In the genomic region with DNA sequence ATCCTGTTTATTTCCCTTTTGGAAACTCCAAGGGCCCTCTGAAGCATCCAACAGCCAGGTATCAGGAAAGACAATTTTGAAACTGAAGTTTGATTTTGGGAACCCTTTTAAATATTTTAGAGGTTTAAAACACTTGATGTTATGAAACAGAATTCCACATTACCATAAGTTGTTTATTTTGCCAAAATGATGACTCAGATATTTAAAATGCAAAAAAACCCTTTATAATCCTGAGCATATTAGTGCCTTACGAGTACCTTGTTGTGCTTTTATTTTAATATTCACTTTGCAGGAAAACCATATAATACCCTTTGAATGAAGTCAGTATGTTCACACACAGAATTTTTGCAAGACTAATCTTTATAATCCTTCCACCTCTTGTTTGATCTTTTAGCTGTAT, we compare ENCODE assay signal across 36 cellular contexts.
DNase-seq lines count a peak whose midpoint lies in the region; ATAC-seq, FAIRE-seq and TF ChIP-seq lines count a peak whose summit lies in the region.
"Had no signal": no experiment of that assay in that cellular context is flagged by ENCODE, and none has a peak within 500 bp of the region (broad histone marks: within the 10 kb centered on the region; RNA-seq: fewer than 3 reads in every experiment).

No MANE protein-coding gene starts in this region.

- in situ Hi-C loops in HepG2 (cut with HindIII; ENCODE audit: extremely low pct_ligation_motif_present, low pct_unique_long_range_greater_than_20kb) (no loop called here), IMR-90 (cut with MboI; ENCODE audit: low sequenced_read_pairs) (no loop called here), K562 (cut with MboI) (no loop called here)

- dilution Hi-C loops in IMR-90 (cut with HindIII; ENCODE audit: low sequenced_read_pairs, unreplicated experiment) = no loop called here

- H2AK9ac ChIP-seq in IMR-90 (replicated peaks; ENCODE audit: low read depth, low read length, poor library complexity) = no peak overlapping the region

- H3K79me2 ChIP-seq in HepG2 (ENCODE audit: insufficient read depth, low read length) (no peaks in the 10 kb centered on the region), K562 (ENCODE audit: control insufficient read depth, insufficient read depth, low read length) (no peaks in the 10 kb centered on the region)

- H4K8ac ChIP-seq in IMR-90 (ENCODE audit: low read depth in 2 of 2, low read length in 2 of 2) = no peak overlapping the region

- H3K9me3 ChIP-seq in HepG2 (ENCODE audit: low read length) = peaks cover 83% of the 10 kb centered on the region
- no peaks in the 10 kb centered on the region for H3K9me3 ChIP-seq in right lobe of liver
- peaks cover 3% of the 10 kb centered on the region; the same call in 1 of the 3 replicates for H3K9me3 ChIP-seq in A549
- peaks cover 14% of the 10 kb centered on the region for H3K9me3 ChIP-seq in IMR-90 (ENCODE audit: control insufficient read depth, insufficient read depth, low read length)
- H3K9me3 ChIP-seq in K562 (replicated peaks; ENCODE audit: control insufficient read depth, insufficient read depth, low read depth, low read length) = no peaks in the 10 kb centered on the region
- H3K9me3 ChIP-seq: BE2C, BLaER1, Caco-2 had no signal

- no peak overlapping the region for H3K14ac ChIP-seq in IMR-90 (replicated peaks; ENCODE audit: low read depth, low read length)

- POLR2A ChIA-PET in HepG2 (lab: Yijun Ruan, JAX) (no interaction called here), A549 (lab: Yijun Ruan, JAX) (no interaction called here), IMR-90 (lab: Charles Lee; ENCODE audit: unreplicated experiment) (no interaction called here), K562 (lab: Yijun Ruan, JAX) (no interaction called here)

- TF ChIP-seq RAD21 in HepG2 (CRISPR knock-in tag; IDR thresholded peaks at IDR 0.05) (no peak), A549 (conservative IDR thresholded peaks at IDR 0.05 in 1 of 2, IDR thresholded peaks at IDR 0.05 in 1 of 2) (no peak), IMR-90 (IDR thresholded peaks at IDR 0.05; ENCODE audit: low read length) (no peak), K562 (CRISPR knock-in tag; conservative IDR thresholded peaks at IDR 0.05 in 1 of 2, IDR thresholded peaks at IDR 0.05 in 1 of 2) (no peak)

- no peak for ATAC-seq in HepG2
- ATAC-seq in right lobe of liver = no peak
- no peak for ATAC-seq in A549
- ATAC-seq in IMR-90 (ENCODE audit: low read depth) = no peak
- ATAC-seq in K562 = no peak
- ATAC-seq in stimulated activated naive B cell treated with anti-CD40 and anti-IgM and Interleukin-4, amounts not matched to agents 10 μg/mL and 1 μg/mL and 100 μg/mL, for 72 hours (replicated peaks) = no peak
- ATAC-seq in foreskin keratinocyte = no peak
- ATAC-seq: CD8-positive, alpha-beta T cell had no signal

- H3K79me1 ChIP-seq in IMR-90 (ENCODE audit: low read depth in 1 of 2, low read length in 2 of 2) = no peaks in the 10 kb centered on the region

- H3K9ac ChIP-seq in HepG2 (ENCODE audit: insufficient read depth, low read depth, low read length) (no peak overlapping the region), IMR-90 (ENCODE audit: low read depth, low read length) (no peak overlapping the region), K562 (ENCODE audit: insufficient read depth in 1 of 2, low read depth in 2 of 2, low read length in 2 of 2) (no peak overlapping the region)
- H3K9ac ChIP-seq: BLaER1; BLaER1 treated with 17β-estradiol and CSF1 and Interleukin-3, amounts not matched to agents 10 nM and 100 nM had no signal

- no peaks in the 10 kb centered on the region for H3K36me3 Mint-ChIP-seq in stimulated activated naive B cell treated with anti-CD40 and anti-IgM and Interleukin-4, amounts not matched to agents 10 μg/mL and 1 μg/mL and 100 μg/mL, for 72 hours
- H3K36me3 Mint-ChIP-seq: CD14-positive monocyte; CD4-positive, alpha-beta memory T cell; CD4-positive, CD25-positive, alpha-beta regulatory T cell; CD8-positive, alpha-beta memory T cell; CD8-positive, alpha-beta T cell had no signal

- no peak overlapping the region for H2BK5ac ChIP-seq in IMR-90 (ENCODE audit: low read depth, low read length, poor library complexity, severe bottlenecking)

- H3K4me3 ChIP-seq in HepG2 (replicated peaks in 1 of 3; ENCODE audit: insufficient read depth in 1 of 3, low read depth in 2 of 3, low read length in 3 of 3) (no peak overlapping the region), right lobe of liver (no peak overlapping the region), A549 (no peak overlapping the region), IMR-90 (ENCODE audit: insufficient read depth, low read depth, low read length) (no peak overlapping the region), K562 (no peak overlapping the region)
- H3K4me3 ChIP-seq: BLaER1; BLaER1 treated with 17β-estradiol and CSF1 and Interleukin-3, amounts not matched to agents 10 nM and 100 nM had no signal

- H3K4me3 Mint-ChIP-seq in stimulated activated naive B cell treated with anti-CD40 and anti-IgM and Interleukin-4, amounts not matched to agents 10 μg/mL and 1 μg/mL and 100 μg/mL, for 72 hours = no peak overlapping the region
- H3K4me3 Mint-ChIP-seq: B cell; CD14-positive monocyte; CD4-positive, alpha-beta memory T cell; CD4-positive, alpha-beta T cell; CD4-positive, CD25-positive, alpha-beta regulatory T cell; CD8-positive, alpha-beta memory T cell; CD8-positive, alpha-beta T cell had no signal

- no peaks in the 10 kb centered on the region for H3K27me3 ChIP-seq in HepG2 (ENCODE audit: control insufficient read depth in 1 of 2, insufficient read depth in 2 of 2, low read length in 2 of 2)
- H3K27me3 ChIP-seq in right lobe of liver = no peaks in the 10 kb centered on the region
- no peaks in the 10 kb centered on the region for H3K27me3 ChIP-seq in IMR-90 (ENCODE audit: control insufficient read depth, insufficient read depth, low read length)
- H3K27me3 ChIP-seq in K562 (ENCODE audit: control insufficient read depth in 2 of 2, insufficient read depth in 2 of 2, low read length in 2 of 2) = no peaks in the 10 kb centered on the region; a peak in 1 of 5 replicates
- H3K27me3 ChIP-seq in foreskin keratinocyte = no peaks in the 10 kb centered on the region
- H3K27me3 ChIP-seq: BE2C; BLaER1; BLaER1 treated with 17β-estradiol and CSF1 and Interleukin-3, amounts not matched to agents 10 nM and 100 nM had no signal

- CTCF ChIA-PET in HepG2 (lab: Yijun Ruan, JAX; ENCODE audit: low intra/inter-chr PET ratio, low total read pairs) (no interaction called here), A549 (lab: Yijun Ruan, JAX) (no interaction called here), IMR-90 (lab: Yijun Ruan, JAX) (no interaction called here), K562 (lab: Yijun Ruan, JAX; ENCODE audit: low intra/inter-chr PET ratio) (no interaction called here)

- H3K4me1 ChIP-seq in HepG2 (ENCODE audit: insufficient read depth, low read length) (no peaks in the 10 kb centered on the region), right lobe of liver (no peaks in the 10 kb centered on the region), A549 (no peaks in the 10 kb centered on the region), IMR-90 (ENCODE audit: control insufficient read depth, insufficient read depth, low read length) (no peaks in the 10 kb centered on the region), K562 (replicated peaks in 1 of 2; ENCODE audit: control insufficient read depth in 2 of 2, insufficient read depth in 2 of 2, low read length in 2 of 2) (no peaks in the 10 kb centered on the region), foreskin keratinocyte (no peaks in the 10 kb centered on the region)
- H3K4me1 ChIP-seq: BE2C; BLaER1; BLaER1 treated with 17β-estradiol and CSF1 and Interleukin-3, amounts not matched to agents 10 nM and 100 nM; Caco-2 had no signal

- no peak overlapping the region for H2BK15ac ChIP-seq in IMR-90 (ENCODE audit: low read depth, low read length)

- H2AFZ ChIP-seq in HepG2 (ENCODE audit: low read length) (no peak overlapping the region), IMR-90 (replicated peaks; ENCODE audit: low read length, poor library complexity) (no peak overlapping the region), K562 (ENCODE audit: low read depth, low read length) (no peak overlapping the region)

- 0% methylated on average over 1 of the region's 1 CpG for WGBS in HepG2 (ENCODE audit: low lambda C conversion rate)
- WGBS in right lobe of liver (ENCODE audit: insufficient coverage, low coverage, low lambda C conversion rate, missing lambda C conversion rate) = 50% methylated on average over 1 of the region's 1 CpG
- WGBS in A549 (ENCODE audit: missing lambda C conversion rate) = 0% methylated on average over 1 of the region's 1 CpG
- WGBS in IMR-90 (ENCODE audit: extremely low coverage in 2 of 2, insufficient read length in 1 of 2), 2 experiments = no CpG with 5 or more reads among the region's 1 CpG
- 0% methylated on average over 1 of the region's 1 CpG for WGBS in K562 (ENCODE audit: insufficient coverage, low coverage, missing lambda C conversion rate)

- DNase-seq in HepG2 (ENCODE audit: low spot score) = no peak
- no peak for DNase-seq in right lobe of liver
- DNase-seq in A549 (ENCODE audit: low read depth in 1 of 2, low spot score in 1 of 2) = no peak
- no peak for DNase-seq in IMR-90
- no peak for DNase-seq in K562 (ENCODE audit: extremely low read depth in 1 of 4, low spot score in 3 of 4)
- DNase-seq in stimulated activated naive B cell treated with anti-CD40 and anti-IgM and Interleukin-4, amounts not matched to agents 10 μg/mL and 1 μg/mL and 100 μg/mL, for 72 hours = no peak
- DNase-seq in foreskin keratinocyte = no peak
- no peak for DNase-seq in stimulated activated CD4-positive, alpha-beta T cell treated with anti-CD3 and anti-CD28 coated beads, Interleukin-15, amount 100 ng/mL, for 24 hours
- DNase-seq: 8988T; ACHN; AML-193; BE2C; C1 segment of cervical spinal cord; Caco-2; Calu3; CD4-positive, alpha-beta memory T cell; CD4-positive, alpha-beta T cell; CD4-positive, CD25-positive, alpha-beta regulatory T cell; CD8-positive, alpha-beta memory T cell; CD8-positive, alpha-beta T cell; COR-L47; DMS 273 treated with DMSO at 0.1 percent for 48 hours; DMS153; DMS53; DMS79; DMS79 treated with DMSO at 0.1 percent for 48 hours; DND-41; EL had no signal

- FAIRE-seq in HepG2 (lab: Jason Lieb, UNC) (no peak), A549 (lab: Jason Lieb, UNC) (no peak), K562 (lab: Jason Lieb, UNC) (no peak)
- FAIRE-seq: A204.1, D721Med had no signal

- H3K4me1 Mint-ChIP-seq in stimulated activated naive B cell treated with anti-CD40 and anti-IgM and Interleukin-4, amounts not matched to agents 10 μg/mL and 1 μg/mL and 100 μg/mL, for 72 hours = no peaks in the 10 kb centered on the region
- H3K4me1 Mint-ChIP-seq: B cell; CD14-positive monocyte; CD4-positive, alpha-beta memory T cell; CD4-positive, CD25-positive, alpha-beta regulatory T cell; CD8-positive, alpha-beta memory T cell had no signal

- no peak overlapping the region for H3K56ac ChIP-seq in IMR-90 (ENCODE audit: extremely low read depth, insufficient read depth, low read length)

- no peak for TF ChIP-seq CTCF in HepG2 (CRISPR knock-in tag; IDR thresholded peaks at IDR 0.05)
- TF ChIP-seq CTCF in right lobe of liver (IDR thresholded peaks at IDR 0.05) = no peak
- TF ChIP-seq CTCF in A549 (IDR thresholded peaks at IDR 0.05) = no peak
- TF ChIP-seq CTCF in IMR-90 (conservative IDR thresholded peaks at IDR 0.05; ENCODE audit: low read depth, low read length) = no peak
- no peak for TF ChIP-seq CTCF in K562 (IDR thresholded peaks at IDR 0.05 in 2 of 3, conservative IDR thresholded peaks at IDR 0.05 in 1 of 3; ENCODE audit: insufficient read depth in 2 of 3, low read depth in 1 of 3, low read length in 3 of 3)
- no peak for TF ChIP-seq CTCF in foreskin keratinocyte (conservative IDR thresholded peaks at IDR 0.05)

- peaks cover 0 to 2% of the 10 kb centered on the region in 2 donors for H3K9me3 Mint-ChIP-seq in stimulated activated naive B cell treated with anti-CD40 and anti-IgM and Interleukin-4, amounts not matched to agents 10 μg/mL and 1 μg/mL and 100 μg/mL, for 72 hours

- H4K5ac ChIP-seq in IMR-90 (ENCODE audit: low read depth, low read length) = no peak overlapping the region

- H4K20me1 ChIP-seq in HepG2 (ENCODE audit: insufficient read depth, low read length) = no peaks in the 10 kb centered on the region
- H4K20me1 ChIP-seq in IMR-90 (ENCODE audit: insufficient read depth, low read length) = no peaks in the 10 kb centered on the region
- no peaks in the 10 kb centered on the region for H4K20me1 ChIP-seq in K562 (replicated peaks; ENCODE audit: control insufficient read depth, insufficient read depth, low read length)
- H4K20me1 ChIP-seq: BLaER1; BLaER1 treated with 17β-estradiol and CSF1 and Interleukin-3, amounts not matched to agents 10 nM and 100 nM had no signal

- H3K36me3 ChIP-seq in HepG2 (replicated peaks in 1 of 2; ENCODE audit: control insufficient read depth in 1 of 2, insufficient read depth in 2 of 2, low read length in 2 of 2) (no peaks in the 10 kb centered on the region), right lobe of liver (no peaks in the 10 kb centered on the region), IMR-90 (ENCODE audit: control insufficient read depth, insufficient read depth, low read length) (no peaks in the 10 kb centered on the region), K562 (ENCODE audit: control insufficient read depth, insufficient read depth, low read length) (no peaks in the 10 kb centered on the region)
- H3K36me3 ChIP-seq: BE2C; BLaER1; BLaER1 treated with 17β-estradiol and CSF1 and Interleukin-3, amounts not matched to agents 10 nM and 100 nM had no signal

- BruUV-seq in HepG2 (replicated peaks; lab: Mats Ljungman, UMichigan) = no TSS peak
- no TSS peak for BruUV-seq in IMR-90 (replicated peaks; lab: Mats Ljungman, UMichigan)
- BruUV-seq in K562 (replicated peaks; lab: Mats Ljungman, UMichigan) = no TSS peak

- no peak overlapping the region for H4K91ac ChIP-seq in IMR-90 (ENCODE audit: insufficient read depth, low read depth, low read length)

- no peak overlapping the region for H3K4ac ChIP-seq in IMR-90 (ENCODE audit: low read depth, low read length)

- H3K4me2 ChIP-seq in HepG2 (ENCODE audit: low read depth, low read length) = no peak overlapping the region
- H3K4me2 ChIP-seq in A549 = no peak overlapping the region
- H3K4me2 ChIP-seq in IMR-90 (ENCODE audit: low read depth, low read length) = no peak overlapping the region
- no peak overlapping the region for H3K4me2 ChIP-seq in K562 (ENCODE audit: insufficient read depth, low read length)
- H3K4me2 ChIP-seq: BLaER1; BLaER1 treated with 17β-estradiol and CSF1 and Interleukin-3, amounts not matched to agents 10 nM and 100 nM had no signal

- H3K18ac ChIP-seq in IMR-90 (ENCODE audit: low read depth, low read length) = no peak overlapping the region

- no peak overlapping the region for H2BK20ac ChIP-seq in IMR-90 (ENCODE audit: low read depth, low read length)

- no peak for TF ChIP-seq POLR2A in HepG2 (IDR thresholded peaks at IDR 0.05; ENCODE audit: insufficient read depth in 1 of 2, low read depth in 2 of 2, low read length in 2 of 2)
- TF ChIP-seq POLR2A in right lobe of liver (IDR thresholded peaks at IDR 0.05) = no peak
- no peak for TF ChIP-seq POLR2A in A549 (IDR thresholded peaks at IDR 0.05; ENCODE audit: low read length)
- no peak for TF ChIP-seq POLR2A in IMR-90 (IDR thresholded peaks at IDR 0.05; ENCODE audit: low read depth, low read length)
- no peak for TF ChIP-seq POLR2A in K562 (conservative IDR thresholded peaks at IDR 0.05)

- intact Hi-C loops in HepG2 (cut with micrococcal nuclease; ENCODE audit: unreplicated experiment) = no loop called here
- intact Hi-C loops in right lobe of liver (cut with DNase I) = no loop called here
- intact Hi-C loops in IMR-90 (cut with micrococcal nuclease) = no loop called here
- intact Hi-C loops in K562 (cut with micrococcal nuclease) = no loop called here

- no peak overlapping the region for H3K27ac Mint-ChIP-seq in stimulated activated naive B cell treated with anti-CD40 and anti-IgM and Interleukin-4, amounts not matched to agents 10 μg/mL and 1 μg/mL and 100 μg/mL, for 72 hours
- H3K27ac Mint-ChIP-seq: B cell; CD14-positive monocyte; CD4-positive, alpha-beta memory T cell; CD4-positive, alpha-beta T cell; CD4-positive, CD25-positive, alpha-beta regulatory T cell; CD8-positive, alpha-beta memory T cell; CD8-positive, alpha-beta T cell had no signal

- no peak overlapping the region for H2AK5ac ChIP-seq in IMR-90 (ENCODE audit: low read depth, low read length)

- no peaks in the 10 kb centered on the region for H3K27me3 Mint-ChIP-seq in stimulated activated naive B cell treated with anti-CD40 and anti-IgM and Interleukin-4, amounts not matched to agents 10 μg/mL and 1 μg/mL and 100 μg/mL, for 72 hours
- H3K27me3 Mint-ChIP-seq: B cell; CD4-positive, alpha-beta memory T cell; CD4-positive, alpha-beta T cell; CD4-positive, CD25-positive, alpha-beta regulatory T cell; CD8-positive, alpha-beta memory T cell had no signal

- H3K9me1 ChIP-seq in IMR-90 (ENCODE audit: insufficient read depth, low read length) (no peaks in the 10 kb centered on the region), K562 (ENCODE audit: control insufficient read depth, insufficient read depth, low read length) (no peaks in the 10 kb centered on the region)

- H2BK120ac ChIP-seq in IMR-90 (ENCODE audit: low read depth, low read length) = no peak overlapping the region

- H3K23ac ChIP-seq in IMR-90 (ENCODE audit: low read depth, low read length) = no peak overlapping the region

- H3K27ac ChIP-seq in HepG2 (ENCODE audit: extremely low read length, insufficient read depth, low read length) (no peak overlapping the region), right lobe of liver (no peak overlapping the region), A549 (no peak overlapping the region), IMR-90 (ENCODE audit: insufficient read depth, low read length) (no peak overlapping the region), K562 (ENCODE audit: extremely low read depth, low read depth, low read length) (no peak overlapping the region), foreskin keratinocyte (no peak overlapping the region)
- H3K27ac ChIP-seq: 22Rv1; BLaER1; BLaER1 treated with 17β-estradiol and CSF1 and Interleukin-3, amounts not matched to agents 10 nM and 100 nM; C4-2B had no signal

- TF ChIP-seq EP300 in HepG2 (IDR thresholded peaks at IDR 0.05; ENCODE audit: low read depth in 2 of 2, low read length in 2 of 2) = no peak
- TF ChIP-seq EP300 in HepG2 (CRISPR knock-in tag; IDR thresholded peaks at IDR 0.05; ENCODE audit: borderline replicate concordance) = no peak
- no peak for TF ChIP-seq EP300 in A549 (IDR thresholded peaks at IDR 0.05)
- TF ChIP-seq EP300 in K562 (IDR thresholded peaks at IDR 0.05; ENCODE audit: low read length) = no peak
